ENCODE assay signal across 25 cellular contexts in the genomic region with DNA sequence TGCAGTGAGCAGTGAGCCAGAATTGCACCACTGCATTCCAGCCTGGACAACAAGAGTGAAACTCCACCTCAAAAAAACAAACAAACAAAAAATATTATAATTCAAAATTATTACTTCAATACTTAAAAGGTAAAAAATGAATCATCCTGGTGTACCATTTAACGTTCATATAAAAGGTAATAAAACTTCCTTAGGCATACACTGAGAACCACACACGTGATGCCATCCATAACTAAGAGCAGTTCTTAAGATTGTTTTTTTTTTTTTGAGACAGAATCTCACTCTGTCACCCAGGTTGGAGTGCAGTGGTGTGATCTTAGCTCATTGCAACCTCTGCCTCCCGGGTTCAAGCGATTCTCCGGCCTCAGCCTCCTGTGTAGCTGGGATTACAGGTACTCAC. TPM values are rescaled to one million over a fixed set of nuclear protein-coding genes. Genes with fewer than 3 reads are reported as not detected.
A peak's percentile ranks its signal among the peaks of the same experiment; 100 is the strongest.
DNase-seq lines count a peak whose midpoint lies in the region; ATAC-seq and TF ChIP-seq lines count a peak whose summit lies in the region.
"Had no signal": no experiment of that assay in that cellular context is flagged by ENCODE, and none has a peak within 500 bp of the region (broad histone marks: within the 10 kb centered on the region; RNA-seq: fewer than 3 reads in every experiment).

No MANE protein-coding gene starts in this region.

- H3K27me3 Mint-ChIP-seq in central memory CD8-positive, alpha-beta T cell, result no peaks in the 10 kb centered on the region
- H3K27me3 Mint-ChIP-seq: CD4-positive, alpha-beta memory T cell; CD4-positive, CD25-positive, alpha-beta regulatory T cell; CD8-positive, alpha-beta memory T cell had no signal

- no peak overlapping the region for H4K12ac ChIP-seq in trophoblast cell (ENCODE audit: low read depth, low read length)

- no peak overlapping the region for H4K91ac ChIP-seq in trophoblast cell (ENCODE audit: low read depth, low read length)

- peaks cover 24% of the 10 kb centered on the region for H3K36me3 Mint-ChIP-seq in central memory CD8-positive, alpha-beta T cell (ENCODE audit: insufficient read depth)

- no peaks in the 10 kb centered on the region for H3K27me3 ChIP-seq in trophoblast cell (ENCODE audit: insufficient read depth, low read length)
- H3K27me3 ChIP-seq: BE2C had no signal

- no peak overlapping the region for H3K14ac ChIP-seq in trophoblast cell (ENCODE audit: low read length)

- H3K9me3 ChIP-seq in trophoblast cell (ENCODE audit: insufficient read depth, low read depth, low read length), result no peaks in the 10 kb centered on the region

- no peak overlapping the region for H2BK120ac ChIP-seq in trophoblast cell (ENCODE audit: insufficient read depth, low read length, poor library complexity)

- H3K4me3 Mint-ChIP-seq in central memory CD8-positive, alpha-beta T cell, result no peak overlapping the region
- H3K4me3 Mint-ChIP-seq: CD14-positive monocyte; CD4-positive, alpha-beta memory T cell; CD4-positive, CD25-positive, alpha-beta regulatory T cell had no signal

- no CpG with 5 or more reads among the region's 5 CpGs for whole genome bisulfite sequencing in trophoblast cell (ENCODE audit: extremely low coverage, insufficient coverage, insufficient read length)

- H2BK5ac ChIP-seq in trophoblast cell (ENCODE audit: low read depth, low read length, poor library complexity), result no peak overlapping the region

- peaks cover 12 to 13% of the 10 kb centered on the region in 2 experiments for H3K36me3 ChIP-seq in trophoblast cell (ENCODE audit: control insufficient read depth in 1 of 2, insufficient read depth in 2 of 2, low read length in 2 of 2)

- DNase-seq in central memory CD8-positive, alpha-beta T cell (ENCODE audit: low spot score in 2 of 2), result no peak
- DNase-seq in left colon (no peak), trophoblast cell (no peak), GM20000 (ENCODE audit: low spot score) (no peak), caudate nucleus (lab: John Stamatoyannopoulos, UW) (no peak)
- DNase-seq in stimulated activated naive CD4-positive, alpha-beta T cell (lab: John Stamatoyannopoulos, UW), result no peak
- DNase-seq: 8988T; ACHN; BE2C; C1 segment of cervical spinal cord; CD4-positive, alpha-beta memory T cell; CD4-positive, CD25-positive, alpha-beta regulatory T cell; CD8-positive, alpha-beta memory T cell; COR-L47; DMS 273 treated with DMSO at 0.1 percent for 48 hours; DMS153; DMS53; DMS79; DND-41; EL; GDM1 had no signal

- no peak overlapping the region for H2AFZ ChIP-seq in trophoblast cell (ENCODE audit: insufficient read depth, low read length, poor library complexity)

- no peak overlapping the region for H2AK5ac ChIP-seq in trophoblast cell (ENCODE audit: low read length)

- no peak overlapping the region for H3K9ac ChIP-seq in trophoblast cell (ENCODE audit: low read length)
- H3K9ac ChIP-seq: BLaER1 had no signal

- H3K79me2 ChIP-seq in trophoblast cell (ENCODE audit: control insufficient read depth, insufficient read depth, low read length, poor library complexity), result peaks cover 17% of the 10 kb centered on the region

- no peak overlapping the region for H3K23ac ChIP-seq in trophoblast cell (ENCODE audit: low read length)

- H3K4ac ChIP-seq in trophoblast cell (ENCODE audit: low read depth, low read length), result peak overlapping the region; percentile 80

- ATAC-seq in central memory CD8-positive, alpha-beta T cell (replicated peaks; ENCODE audit: extremely low read depth, poor library complexity, severe bottlenecking), result no peak
- ATAC-seq in left colon, result peak; percentile 72
- no peak for ATAC-seq in GM19397 (IDR thresholded peaks at IDR 0.05; ENCODE audit: unreplicated experiment)
- ATAC-seq: GM12878 had no signal

- intact Hi-C loops in left colon (cut with DNase I, micrococcal nuclease), result no loop called here

- H3K27ac Mint-ChIP-seq in central memory CD8-positive, alpha-beta T cell (ENCODE audit: low read depth), result peak overlapping the region; percentile 51
- H3K27ac Mint-ChIP-seq: CD4-positive, alpha-beta memory T cell had no signal

- H3K4me2 ChIP-seq in trophoblast cell (ENCODE audit: low read length), result no peak overlapping the region
- H3K4me2 ChIP-seq: BLaER1 had no signal

- peaks cover 0 to 2% of the 10 kb centered on the region in 2 experiments for H3K4me1 ChIP-seq in trophoblast cell (ENCODE audit: control insufficient read depth in 1 of 2, insufficient read depth in 2 of 2, low read length in 2 of 2)
- H3K4me1 ChIP-seq: BE2C had no signal

- no peak overlapping the region for H3K4me3 ChIP-seq in trophoblast cell (ENCODE audit: low read depth, low read length)
- H3K4me3 ChIP-seq: GM12878 had no signal

- no peaks in the 10 kb centered on the region for H3K79me1 ChIP-seq in trophoblast cell (ENCODE audit: low read length)

- TF ChIP-seq CTCF in GM20000 (IDR thresholded peaks at IDR 0.05; ENCODE audit: extremely low read depth, missing control alignments), result no peak

- H3K18ac ChIP-seq in trophoblast cell (ENCODE audit: low read length), result no peak overlapping the region

- H3K27ac ChIP-seq in trophoblast cell (ENCODE audit: low read depth, low read length) (no peak overlapping the region), caudate nucleus (ENCODE audit: low read depth, low read length) (no peak overlapping the region)
- H3K27ac ChIP-seq: BLaER1 had no signal

- peaks cover 6% of the 10 kb centered on the region for H3K9me3 Mint-ChIP-seq in central memory CD8-positive, alpha-beta T cell

- peaks cover 48% of the 10 kb centered on the region for H3K4me1 Mint-ChIP-seq in central memory CD8-positive, alpha-beta T cell

- no peak overlapping the region for H2BK12ac ChIP-seq in trophoblast cell (ENCODE audit: low read length)

- H4K8ac ChIP-seq in trophoblast cell (ENCODE audit: low read depth, low read length), result no peak overlapping the region

RNA-seq across cellular contexts. Expression of a gene that starts 29.4 kb away (rescaled TPM):
- total RNA-seq in left colon, result 100 to 1,000 TPM; 163 to 227 TPM
- polyA plus RNA-seq in trophoblast cell (2013), result 327 and 332 TPM in 2 replicates

RNA-seq across cellular contexts. Expression of a gene that starts 45.8 kb away (rescaled TPM):
- total RNA-seq in left colon, result 10 to 100 TPM; 21.3 to 22.0 TPM
- polyA plus RNA-seq in trophoblast cell (2013), result 33.7 and 34.1 TPM in 2 replicates
